ENCODE assay signal across 23 cellular contexts in the genomic region with DNA sequence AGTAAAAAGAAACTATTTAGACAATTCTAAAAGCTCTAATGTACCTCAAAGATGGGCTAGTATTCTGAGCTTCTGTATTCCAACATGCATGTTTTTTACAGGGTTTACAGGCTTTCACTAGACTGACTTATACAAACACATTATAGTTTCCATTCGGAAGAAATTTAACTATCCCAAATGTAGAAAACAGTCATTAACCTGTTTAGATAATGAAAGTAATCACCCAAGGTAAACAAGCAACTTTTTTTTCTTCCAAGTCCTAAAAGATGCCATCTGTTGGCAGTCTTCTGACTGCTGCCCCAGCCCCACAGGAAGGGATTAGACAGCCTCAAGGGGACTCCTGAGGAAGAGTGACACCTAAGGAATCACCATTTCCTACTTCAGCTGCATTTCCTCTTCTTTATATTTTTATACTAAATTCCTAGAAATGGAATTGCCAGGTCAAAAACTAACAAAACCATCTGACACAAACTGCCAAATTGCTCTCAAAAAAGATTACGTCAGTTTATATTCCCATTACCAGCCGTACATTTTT. TPM values are rescaled to one million over a fixed set of nuclear protein-coding genes. Genes with fewer than 3 reads are reported as not detected.
A peak's percentile ranks its signal among the peaks of the same experiment; 100 is the strongest.
DNase-seq lines count a peak whose midpoint lies in the region; ATAC-seq and TF ChIP-seq lines count a peak whose summit lies in the region.
"Had no signal": no experiment of that assay in that cellular context is flagged by ENCODE, and none has a peak within 500 bp of the region (broad histone marks: within the 10 kb centered on the region; RNA-seq: fewer than 3 reads in every experiment).

No MANE protein-coding gene starts in this region.

- no peaks in the 10 kb centered on the region for H3K27me3 Mint-ChIP-seq in natural killer cell (ENCODE audit: low read depth in 2 of 2)
- H3K27me3 Mint-ChIP-seq in natural killer cell treated with Interleukin-12 subunit alpha and Interleukin-12 subunit beta and Interleukin-15 and Interleukin-18, amount 100 ng/mL, for 72 hours, result no peaks in the 10 kb centered on the region
- peaks cover 3% of the 10 kb centered on the region for H3K27me3 Mint-ChIP-seq in GM23338 (ENCODE audit: insufficient read depth, low read depth, poor library complexity)
- H3K27me3 Mint-ChIP-seq in nephron progenitor cell (ENCODE audit: low read depth, poor library complexity), result peaks cover 2% of the 10 kb centered on the region

- intact Hi-C loops in natural killer cell (cut with micrococcal nuclease), result no loop called here
- intact Hi-C loops in aorta (cut with DNase I), result loop anchor here in 1 of 2 donors (10.0 kb wide), 1 partner anchor 51 kb away; no protein-coding TSS in a partner anchor
- intact Hi-C loops in uterus (cut with DNase I; ENCODE audit: low total_unique reads), result no loop called here

- WGBS in aorta, 2 donors, result 54 to 61% methylated on average over 3 of the region's 3 CpGs

- H3K9me3 ChIP-seq in aorta (ENCODE audit: control insufficient read depth, low read length) (no peaks in the 10 kb centered on the region), uterus (no peaks in the 10 kb centered on the region)
- H3K9me3 ChIP-seq: pancreas had no signal

- ATAC-seq in natural killer cell, result no peak
- ATAC-seq in natural killer cell treated with Interleukin-12 subunit alpha and Interleukin-12 subunit beta and Interleukin-15 and Interleukin-18, amount 100 ng/mL, for 72 hours, result no peak
- ATAC-seq in GM23338, result no peak
- ATAC-seq in aorta (ENCODE audit: low FRiP score), result no peak
- ATAC-seq: activated T-cell treated with anti-CD3 and anti-CD28 coated beads, Interleukin-2, amount 50 U/mL, for 72 hours; left colon; pancreas; PC-3 had no signal

- H3K4me3 Mint-ChIP-seq in natural killer cell (no peak overlapping the region), GM23338 (no peak overlapping the region), nephron progenitor cell (no peak overlapping the region)
- H3K4me3 Mint-ChIP-seq in natural killer cell treated with Interleukin-12 subunit alpha and Interleukin-12 subunit beta and Interleukin-15 and Interleukin-18, amount 100 ng/mL, for 72 hours, result no peak overlapping the region
- H3K4me3 Mint-ChIP-seq: activated T-cell treated with anti-CD3 and anti-CD28 coated beads, Interleukin-2, amount 50 U/mL, for 72 hours; neural crest cell had no signal

- no peak for DNase-seq in natural killer cell
- DNase-seq in natural killer cell treated with Interleukin-12 subunit alpha and Interleukin-12 subunit beta and Interleukin-15 and Interleukin-18, amount 100 ng/mL, for 72 hours (ENCODE audit: low spot score), result no peak
- no peak for DNase-seq in GM23338 (ENCODE audit: low spot score)
- no peak for DNase-seq in nephron progenitor cell
- no peak for DNase-seq in NCI-H526 (lab: John Stamatoyannopoulos, UW)
- DNase-seq in aorta, result no peak
- DNase-seq in uterus, result no peak
- DNase-seq: activated CD4-positive, alpha-beta T cell treated with anti-CD3 and anti-CD28 coated beads for 4 hours; activated naive CD4-positive, alpha-beta T cell; activated T-cell treated with anti-CD3 and anti-CD28 coated beads, Interleukin-2, amount 50 U/mL, for 72 hours; brain microvascular endothelial cell; dorsolateral prefrontal cortex; GM23248; left colon; NCI-H1105; NCI-H187; NCI-H510A treated with DMSO at 0.1 percent for 48 hours; NK-92 treated with Interleukin-12 subunit alpha and Interleukin-12 subunit beta, amount 100 ng/mL, for 24 hours; pancreas; PC-3; stimulated activated naive CD4-positive, alpha-beta T cell had no signal

- no peaks in the 10 kb centered on the region for H3K36me3 Mint-ChIP-seq in natural killer cell
- H3K36me3 Mint-ChIP-seq in natural killer cell treated with Interleukin-12 subunit alpha and Interleukin-12 subunit beta and Interleukin-15 and Interleukin-18, amount 100 ng/mL, for 72 hours, result no peaks in the 10 kb centered on the region
- H3K36me3 Mint-ChIP-seq in GM23338 (ENCODE audit: low read depth), result peaks cover 55% of the 10 kb centered on the region
- H3K36me3 Mint-ChIP-seq in nephron progenitor cell (ENCODE audit: low read depth), result peaks cover 62% of the 10 kb centered on the region

- peaks cover 17% of the 10 kb centered on the region for H4K20me1 ChIP-seq in GM23338 (replicated peaks; ENCODE audit: insufficient read depth)

- H3K27ac Mint-ChIP-seq in natural killer cell, result peak overlapping the region; percentile 63 to 71
- H3K27ac Mint-ChIP-seq in natural killer cell treated with Interleukin-12 subunit alpha and Interleukin-12 subunit beta and Interleukin-15 and Interleukin-18, amount 100 ng/mL, for 72 hours, result peak overlapping the region in 1 of 2 donors; percentile 42
- H3K27ac Mint-ChIP-seq in GM23338, result no peak overlapping the region
- H3K27ac Mint-ChIP-seq in nephron progenitor cell, result peak overlapping the region; percentile 54

- H3K4me2 ChIP-seq in GM23338, result no peak overlapping the region

- peaks cover 66% of the 10 kb centered on the region for H3K36me3 ChIP-seq in GM23338 (ENCODE audit: insufficient read depth)
- H3K36me3 ChIP-seq in aorta (ENCODE audit: control insufficient read depth in 1 of 2, insufficient read depth in 2 of 2, low read length in 1 of 2), result no peaks in the 10 kb centered on the region
- no peaks in the 10 kb centered on the region for H3K36me3 ChIP-seq in uterus

- H3K9me2 ChIP-seq in GM23338 (ENCODE audit: insufficient read depth), result no peaks in the 10 kb centered on the region

- H3K27me3 ChIP-seq in GM23338 (ENCODE audit: insufficient read depth) (no peaks in the 10 kb centered on the region), aorta (ENCODE audit: control insufficient read depth in 1 of 2, insufficient read depth in 2 of 2, low read length in 1 of 2) (no peaks in the 10 kb centered on the region), uterus (no peaks in the 10 kb centered on the region)
- H3K27me3 ChIP-seq: brain microvascular endothelial cell, dorsolateral prefrontal cortex, pancreas had no signal

- H3K4me1 ChIP-seq in GM23338 (ENCODE audit: insufficient read depth) (no peaks in the 10 kb centered on the region), aorta (ENCODE audit: control insufficient read depth in 1 of 2, insufficient read depth in 2 of 2, low read length in 2 of 2) (peaks cover 0 to under 1% of the 10 kb centered on the region in 2 donors), uterus (no peaks in the 10 kb centered on the region)
- H3K4me1 ChIP-seq: pancreas had no signal

- TF ChIP-seq CTCF in natural killer cell (IDR thresholded peaks at IDR 0.05) (no peak), GM23338 (conservative IDR thresholded peaks at IDR 0.05; ENCODE audit: low read depth in 2 of 2) (no peak), VCaP (conservative IDR thresholded peaks at IDR 0.05) (no peak), nephron progenitor cell (IDR thresholded peaks at IDR 0.05) (no peak), uterus (IDR thresholded peaks at IDR 0.05) (no peak)

- no peak overlapping the region for H2AFZ ChIP-seq in GM23338
- H2AFZ ChIP-seq: GM23248 had no signal

- H3K79me2 ChIP-seq in GM23338 (replicated peaks; ENCODE audit: insufficient read depth), result peaks cover 82% of the 10 kb centered on the region

- H3K4me1 Mint-ChIP-seq in natural killer cell (peaks cover 17 to 40% of the 10 kb centered on the region in 2 donors), GM23338 (no peaks in the 10 kb centered on the region), nephron progenitor cell (no peaks in the 10 kb centered on the region)
- peaks cover 9 to 22% of the 10 kb centered on the region in 2 donors for H3K4me1 Mint-ChIP-seq in natural killer cell treated with Interleukin-12 subunit alpha and Interleukin-12 subunit beta and Interleukin-15 and Interleukin-18, amount 100 ng/mL, for 72 hours (ENCODE audit: low read depth in 2 of 2)
- H3K4me1 Mint-ChIP-seq: neural crest cell had no signal

- no peak for TF ChIP-seq POLR2A in uterus (IDR thresholded peaks at IDR 0.05)

- no peaks in the 10 kb centered on the region for H3F3A ChIP-seq in GM23338 (replicated peaks; ENCODE audit: low read depth)

- no peaks in the 10 kb centered on the region for H3K9me3 Mint-ChIP-seq in natural killer cell
- H3K9me3 Mint-ChIP-seq in natural killer cell treated with Interleukin-12 subunit alpha and Interleukin-12 subunit beta and Interleukin-15 and Interleukin-18, amount 100 ng/mL, for 72 hours, result no peaks in the 10 kb centered on the region
- H3K9me3 Mint-ChIP-seq in GM23338, result no peaks in the 10 kb centered on the region
- H3K9me3 Mint-ChIP-seq in nephron progenitor cell, result no peaks in the 10 kb centered on the region
- H3K9me3 Mint-ChIP-seq: activated T-cell treated with anti-CD3 and anti-CD28 coated beads, Interleukin-2, amount 50 U/mL, for 72 hours; neural crest cell had no signal

- H3K27ac ChIP-seq in GM23338 (ENCODE audit: low read depth), result 0 out of 2 replicates have a peak overlapping the region, but pooled peaks have one; percentile 17
- peak overlapping the region; percentile 0 for H3K27ac ChIP-seq in VCaP
- H3K27ac ChIP-seq in aorta (ENCODE audit: low read depth in 1 of 2, low read length in 2 of 2), result no peak overlapping the region
- H3K27ac ChIP-seq in uterus, result no peak overlapping the region
- H3K27ac ChIP-seq: brain microvascular endothelial cell, dorsolateral prefrontal cortex, GM23248, pancreas had no signal

- H3K4me3 ChIP-seq in GM23338, result no peak overlapping the region
- H3K4me3 ChIP-seq in aorta (ENCODE audit: low read length in 2 of 2), result no peak overlapping the region
- no peak overlapping the region for H3K4me3 ChIP-seq in uterus
- H3K4me3 ChIP-seq: dorsolateral prefrontal cortex, GM23248, pancreas had no signal

TF ChIP-seq in GM23338, 12 proteins besides CTCF, POLR2A, EP300 and RAD21:
- no peak for TF ChIP-seq POLR2AphosphoS5 (IDR thresholded peaks at IDR 0.05; ENCODE audit: low read depth)

RNA-seq across cellular contexts. Expression of gene SIN3A, which starts 25.5 kb away (rescaled TPM):
- total RNA-seq in natural killer cell (100 to 1,000 TPM; 135 to 175 (median 137) TPM), aorta (10 to 100 TPM; 67.1 to 67.9 TPM), uterus (100 to 1,000 TPM in 1 of 4 donors, 10 to 100 TPM in 3; 20.3 to 116 (median 55.2) TPM)
- total RNA-seq in natural killer cell treated with Interleukin-12 subunit alpha and Interleukin-12 subunit beta and Interleukin-15 and Interleukin-18, amount 100 ng/mL, for 72 hours, result 100 to 1,000 TPM in 1 of 2 donors, 10 to 100 TPM in 1; 93.5 to 103 TPM
- total RNA-seq in GM23338 (2014; rRNA removed; shearing (Covaris generic)), result 68.4 and 73.0 TPM in 2 replicates
- polyA plus RNA-seq in GM23338 (2016; fragmentation: Nextera tagmentation; extraction: Ambion mirVana) (22.6 and 24.3 TPM in 2 replicates), aorta (10 to 100 TPM in 1 of 2 donors, 1 to 10 TPM in 1; 7.6 to 14.1 TPM)

RNA-seq across cellular contexts. Expression of gene MAN2C1, which starts 57.6 kb away (rescaled TPM):
- total RNA-seq in natural killer cell (100 to 1,000 TPM; 375 to 476 (median 385) TPM), aorta (100 to 1,000 TPM; 198 to 257 TPM), uterus (100 to 1,000 TPM; 154 to 330 (median 180) TPM)
- total RNA-seq in natural killer cell treated with Interleukin-12 subunit alpha and Interleukin-12 subunit beta and Interleukin-15 and Interleukin-18, amount 100 ng/mL, for 72 hours, result 100 to 1,000 TPM; 213 to 295 TPM
- 129 and 131 TPM in 2 replicates for total RNA-seq in GM23338 (2014; rRNA removed; shearing (Covaris generic))
- polyA plus RNA-seq in GM23338 (2016; fragmentation: Nextera tagmentation; extraction: Ambion mirVana) (31.4 and 42.3 TPM in 2 replicates), aorta (100 to 1,000 TPM in 1 of 2 donors, 10 to 100 TPM in 1; 49.2 to 768 TPM)

Comparison
In these comparisons a context has a peak if more than half of its experiments do, and no peak if none do; other contexts are left out.
1. H3K27ac ChIP-seq: peak in GM23338 (single experiment) and VCaP (single experiment); none in aorta (0 of 2) and uterus (0 of 2).